ENCODE assay signal across 1 cellular context in genomic region chr3:151673974-151674373, GRCh38.
TF ChIP-seq lines count a peak whose summit lies in the region.

No MANE protein-coding gene starts in this region.

TF ChIP-seq in K562, 482 proteins besides CTCF, POLR2A, EP300 and RAD21 (continued from another document and continues in another):
- no peak for TF ChIP-seq PBX2 (CRISPR knock-in tag; IDR thresholded peaks at IDR 0.05; ENCODE audit: low read depth)
- TF ChIP-seq PBX2 (tag; conservative IDR thresholded peaks at IDR 0.05; ENCODE audit: low read depth) = no peak
- TF ChIP-seq COPS2 (conservative IDR thresholded peaks at IDR 0.05) = no peak
- no peak for TF ChIP-seq FOXJ3 (CRISPR knock-in tag; IDR thresholded peaks at IDR 0.05)
- TF ChIP-seq C11orf30 (IDR thresholded peaks at IDR 0.05; ENCODE audit: low read depth) = no peak
- no peak for TF ChIP-seq AFF4 (CRISPR knock-in tag; IDR thresholded peaks at IDR 0.05)
- TF ChIP-seq CHD7 (IDR thresholded peaks at IDR 0.05; ENCODE audit: low read depth, low read length) = no peak
- TF ChIP-seq DACH1 (IDR thresholded peaks at IDR 0.05; ENCODE audit: partially characterized antibody) = peak; percentile 38
- TF ChIP-seq POLR2H (tag; IDR thresholded peaks at IDR 0.05; ENCODE audit: low read depth) = 0 out of 2 replicates have a peak, but pooled peaks have one; percentile 35
- TF ChIP-seq XRCC4 (IDR thresholded peaks at IDR 0.05; ENCODE audit: extremely low read depth, insufficient read depth, insufficient read length) = no peak
- no peak for TF ChIP-seq SFPQ (IDR thresholded peaks at IDR 0.05; ENCODE audit: low read depth, low read length)
- no peak for TF ChIP-seq ZBTB26 (CRISPR knock-in tag; IDR thresholded peaks at IDR 0.05)
- peak; percentile 71 for TF ChIP-seq SPI1 (IDR thresholded peaks at IDR 0.05; ENCODE audit: borderline replicate concordance, low read depth, low read length)
- no peak for TF ChIP-seq GTF2A2 (tag; IDR thresholded peaks at IDR 0.05)
- peak; percentile 48; the same call in 1 of the 2 replicates for TF ChIP-seq CTBP1 (IDR thresholded peaks at IDR 0.05; ENCODE audit: borderline replicate concordance)
- no peak for TF ChIP-seq ZNF408 (CRISPR knock-in tag; IDR thresholded peaks at IDR 0.05; ENCODE audit: low read depth)
- TF ChIP-seq STAT5A (IDR thresholded peaks at IDR 0.05; ENCODE audit: borderline replicate concordance, low read length) = peak; percentile 97
- TF ChIP-seq NR2F6 (CRISPR knock-in tag; IDR thresholded peaks at IDR 0.05) = no peak
- TF ChIP-seq KLF16 (IDR thresholded peaks at IDR 0.05) = peak; percentile 84
- no peak for TF ChIP-seq SMARCA5 (IDR thresholded peaks at IDR 0.05)
- TF ChIP-seq PYGO2 (tag; IDR thresholded peaks at IDR 0.05) = no peak
- TF ChIP-seq CBFA2T3 (IDR thresholded peaks at IDR 0.05) = peak; percentile 96
- TF ChIP-seq EHMT2 (IDR thresholded peaks at IDR 0.05) = peak; percentile 79
- no peak for TF ChIP-seq ZNF197 (CRISPR knock-in tag; IDR thresholded peaks at IDR 0.05; ENCODE audit: low read depth)
- TF ChIP-seq EGR1 (conservative IDR thresholded peaks at IDR 0.05) = no peak
- TF ChIP-seq KDM5B (IDR thresholded peaks at IDR 0.05; ENCODE audit: insufficient replicate concordance, low read depth, low read length) = no peak
- peak; percentile 78 for TF ChIP-seq BCOR (IDR thresholded peaks at IDR 0.05)
- TF ChIP-seq ZNF175 (CRISPR knock-in tag; IDR thresholded peaks at IDR 0.05; ENCODE audit: low read depth) = peak; percentile 60; the same call in 1 of the 2 replicates
- TF ChIP-seq ZNF347 (CRISPR knock-in tag; IDR thresholded peaks at IDR 0.05; ENCODE audit: low read depth) = no peak
- no peak for TF ChIP-seq DIDO1 (tag; IDR thresholded peaks at IDR 0.05; ENCODE audit: low read depth)
- peak; percentile 98 for TF ChIP-seq CC2D1A (IDR thresholded peaks at IDR 0.05)
- TF ChIP-seq ZNF24 (IDR thresholded peaks at IDR 0.05) = no peak
- TF ChIP-seq ZNF584 (CRISPR knock-in tag; IDR thresholded peaks at IDR 0.05; ENCODE audit: low read depth) = no peak
- TF ChIP-seq ZNF583 (CRISPR knock-in tag; IDR thresholded peaks at IDR 0.05) = no peak
- no peak for TF ChIP-seq JUNB (CRISPR knock-in tag; conservative IDR thresholded peaks at IDR 0.05)
- TF ChIP-seq ZNF780A (CRISPR knock-in tag; IDR thresholded peaks at IDR 0.05) = no peak
- no peak for TF ChIP-seq NONO (IDR thresholded peaks at IDR 0.05; ENCODE audit: low read depth in 2 of 2, low read length in 1 of 2)
- TF ChIP-seq SOX6 (IDR thresholded peaks at IDR 0.05) = peak; percentile 100
- TF ChIP-seq CBX1 (IDR thresholded peaks at IDR 0.05; ENCODE audit: low read depth) = 0 out of 2 replicates have a peak, but pooled peaks have one; percentile 37
- TF ChIP-seq NCOA1 (IDR thresholded peaks at IDR 0.05; ENCODE audit: low read depth) = peak; percentile 72; the same call in 1 of the 2 replicates
- TF ChIP-seq CREBBP (IDR thresholded peaks at IDR 0.05; ENCODE audit: low read depth, low read length) = no peak
- TF ChIP-seq PHTF2 (CRISPR knock-in tag; IDR thresholded peaks at IDR 0.05) = no peak
- no peak for TF ChIP-seq CBX2 (IDR thresholded peaks at IDR 0.05; ENCODE audit: insufficient read depth, low read length, poor library complexity, severe bottlenecking)
- TF ChIP-seq ETS2 (tag; IDR thresholded peaks at IDR 0.05; ENCODE audit: borderline replicate concordance, poor library complexity, severe bottlenecking) = no peak
- no peak for TF ChIP-seq SRSF9 (IDR thresholded peaks at IDR 0.05; ENCODE audit: borderline replicate concordance, low read depth, low read length)
